In genomic region chr2:174901075-174901474, GRCh38 we compare ENCODE assay signal across 1 cellular context.
TF ChIP-seq lines count a peak whose summit lies in the region.

No MANE protein-coding gene starts in this region.

TF ChIP-seq in GM12878, 131 proteins besides CTCF, POLR2A, EP300 and RAD21 (continued from another document):
- no peak for TF ChIP-seq ZBTB40 (IDR thresholded peaks at IDR 0.05; ENCODE audit: borderline replicate concordance)
- TF ChIP-seq SMAD5 (IDR thresholded peaks at IDR 0.05; ENCODE audit: low read depth) = no peak
- no peak for TF ChIP-seq STAT3 (IDR thresholded peaks at IDR 0.05; ENCODE audit: low read depth, low read length)
- TF ChIP-seq NR2F1 (conservative IDR thresholded peaks at IDR 0.05) = no peak
- no peak for TF ChIP-seq BRCA1 (IDR thresholded peaks at IDR 0.05; ENCODE audit: low read depth, low read length)
- TF ChIP-seq SPI1 (IDR thresholded peaks at IDR 0.05; ENCODE audit: borderline replicate concordance, insufficient read depth, low read depth, low read length) = no peak
- no peak for TF ChIP-seq SREBF2 (IDR thresholded peaks at IDR 0.05; ENCODE audit: low read length)
TF ChIP-seq in GM12878: peak in this region for 0.
